In the genomic region with DNA sequence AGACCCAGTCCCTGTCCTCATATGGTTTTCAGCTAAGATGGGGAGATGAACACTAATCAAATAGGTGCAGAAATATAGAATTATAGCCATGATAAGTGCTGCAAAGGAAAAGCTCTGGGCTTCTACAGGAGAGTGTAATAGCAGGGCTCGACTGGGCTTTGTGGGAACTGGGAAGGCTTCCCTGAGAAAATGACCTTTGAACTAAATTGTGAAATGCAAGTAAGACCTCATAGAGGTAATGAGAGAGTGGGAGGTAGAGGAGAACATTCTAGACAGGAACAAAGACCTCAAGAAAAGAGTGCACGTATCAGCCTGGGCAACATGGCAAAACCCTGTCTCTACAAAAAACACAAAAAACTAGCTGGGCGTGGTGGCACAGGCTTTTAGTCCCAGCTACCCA, we compare ENCODE assay signal across 29 cellular contexts.
"Had no signal": no experiment of that assay in that cellular context is flagged by ENCODE, and none has a peak within 500 bp of the region (broad histone marks: within the 10 kb centered on the region; RNA-seq: fewer than 3 reads in every experiment).

No MANE protein-coding gene starts in this region.

- H3K4me3 ChIP-seq: ascending aorta, breast epithelium, cardiac muscle cell, colonic mucosa, gastrocnemius medialis had no signal

- DNase-seq: activated CD4-positive, alpha-beta memory T cell treated with anti-CD3 and anti-CD28 coated beads for 36 hours; activated CD4-positive, alpha-beta T cell treated with anti-CD3 and anti-CD28 coated beads for 36 hours; activated CD4-positive, alpha-beta T cell treated with anti-CD3 and anti-CD28 coated beads, Interleukin-2, amount 10 ng/mL, durations not matched to agents 24 days and 14 days; activated CD4-positive, CD25-positive, alpha-beta regulatory T cell; activated CD4-positive, CD25-positive, alpha-beta regulatory T cell treated with anti-CD3 and anti-CD28 coated beads, Interleukin-2, amount 50 U/mL, for 72 hours; activated CD8-positive, alpha-beta memory T cell treated with anti-CD3 and anti-CD28 coated beads, Interleukin-2, amount 10 ng/mL, durations not matched to agents 7 days and 5 days; activated CD8-positive, alpha-beta memory T cell treated with anti-CD3 and anti-CD28 coated beads, Interleukin-2, amount 50 U/mL, for 4 hours; activated CD8-positive, alpha-beta T cell treated with anti-CD3 and anti-CD28 coated beads, Interleukin-2, amount 10 ng/mL, durations not matched to agents 7 days and 5 days; activated effector memory CD4-positive, alpha-beta T cell treated with anti-CD3 and anti-CD28 coated beads, Interleukin-2, amount 50 U/mL, for 16 hours; activated naive CD4-positive, alpha-beta T cell; activated naive CD4-positive, alpha-beta T cell treated with anti-CD3 and anti-CD28 coated beads, Interleukin-2, amount 10 ng/mL, durations not matched to agents 7 days and 5 days; activated naive CD8-positive, alpha-beta T cell treated with anti-CD3 and anti-CD28 coated beads, Interleukin-2, amount 10 ng/mL, durations not matched to agents 7 days and 5 days; activated T-cell treated with anti-CD3 and anti-CD28 coated beads, Interleukin-2, amount 50 U/mL, for 1 hour; activated T-cell treated with anti-CD3 and anti-CD28 coated beads, Interleukin-2, amount 50 U/mL, for 48 hours; central memory CD4-positive, alpha-beta T cell; cerebellar nuclear complex; colonic mucosa; effector CD8-positive, alpha-beta T cell; foreskin keratinocyte; gastrocnemius medialis; glutamatergic neuron; T-helper 1 cell; T-helper 17 cell; T1000 had no signal

- H3K27ac ChIP-seq: ascending aorta, breast epithelium, cardiac muscle cell, colonic mucosa, epithelial cell of prostate, foreskin keratinocyte, gastrocnemius medialis had no signal

- H3K27me3 ChIP-seq: ascending aorta, cardiac muscle cell, colonic mucosa, foreskin keratinocyte had no signal

- H3K4me1 ChIP-seq: ascending aorta, breast epithelium, colonic mucosa, gastrocnemius medialis had no signal

- H3K9me3 ChIP-seq: ascending aorta, colonic mucosa, gastrocnemius medialis had no signal

- ATAC-seq: activated CD4-positive, alpha-beta T cell treated with anti-CD3 and anti-CD28 coated beads for 36 hours; activated CD8-positive, alpha-beta memory T cell treated with anti-CD3 and anti-CD28 coated beads, Interleukin-2, amount 10 ng/mL, durations not matched to agents 7 days and 5 days; activated CD8-positive, alpha-beta T cell treated with anti-CD3 and anti-CD28 coated beads, Interleukin-2, amount 10 ng/mL, durations not matched to agents 7 days and 5 days; activated naive CD4-positive, alpha-beta T cell treated with anti-CD3 and anti-CD28 coated beads, Interleukin-2, amount 50 U/mL, for 72 hours; foreskin keratinocyte; gastrocnemius medialis; T-helper 17 cell had no signal

- H3K36me3 ChIP-seq: ascending aorta, breast epithelium, cardiac muscle cell, colonic mucosa, gastrocnemius medialis had no signal
